In the genomic region with DNA sequence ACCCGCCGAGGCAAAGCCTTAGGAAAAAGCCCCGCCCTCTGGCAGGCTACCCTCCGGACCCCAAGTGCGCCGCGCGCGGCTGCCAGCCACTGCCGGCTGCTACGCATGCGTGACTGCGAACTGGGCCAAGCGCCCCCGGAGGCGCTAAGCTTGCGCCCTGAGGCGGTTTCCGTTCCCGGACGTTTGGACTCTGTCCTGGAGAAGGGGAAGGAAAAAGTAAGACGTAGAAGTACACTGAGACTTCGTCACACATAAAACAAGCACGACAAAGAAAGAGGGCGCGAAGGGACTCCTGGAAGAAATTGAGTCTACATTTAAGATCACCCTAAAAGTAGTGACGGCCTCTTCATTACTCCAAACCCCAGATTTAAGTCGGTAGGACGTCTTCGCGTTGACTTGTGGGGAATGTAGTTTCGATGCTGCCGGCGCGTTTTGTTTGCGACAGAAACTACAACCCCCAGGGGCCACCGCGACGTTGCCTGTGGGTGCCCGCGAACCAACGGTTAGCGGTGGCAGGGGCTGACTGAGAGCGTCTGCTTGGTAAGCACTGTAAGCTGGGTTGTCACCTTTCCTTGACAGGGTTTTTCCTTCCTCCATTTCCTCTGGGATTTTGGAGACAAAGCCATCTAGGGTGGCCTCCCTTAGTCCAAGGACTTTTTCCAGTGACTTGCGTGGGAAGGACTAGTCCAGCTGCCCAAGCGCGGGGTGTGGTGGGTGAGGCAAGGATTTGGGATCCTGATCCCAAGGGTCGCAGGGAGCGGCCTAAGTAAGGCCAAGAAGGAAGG, we compare ENCODE assay signal across 1 cellular context.
TF ChIP-seq lines count a peak whose summit lies in the region.

A gene (plus strand): TSS at position 472 of the 785 bp plus-strand sequence. CDS start 49,715 bp downstream, outside the sequence.

TF ChIP-seq in GM23338, 12 proteins besides CTCF, POLR2A, EP300 and RAD21:
- no peak for TF ChIP-seq NANOG (IDR thresholded peaks at IDR 0.05; ENCODE audit: borderline replicate concordance)
- TF ChIP-seq STAT1 (IDR thresholded peaks at IDR 0.05; ENCODE audit: unreplicated experiment), result no peak
- peak; percentile 84 for TF ChIP-seq POLR2AphosphoS5 (IDR thresholded peaks at IDR 0.05; ENCODE audit: low read depth)
- TF ChIP-seq CREB1 (CRISPR knock-in tag; IDR thresholded peaks at IDR 0.05; ENCODE audit: low read depth), result peak; percentile 97
- TF ChIP-seq JUNB (IDR thresholded peaks at IDR 0.05; ENCODE audit: unreplicated experiment), result no peak
- TF ChIP-seq, protein P1, sequence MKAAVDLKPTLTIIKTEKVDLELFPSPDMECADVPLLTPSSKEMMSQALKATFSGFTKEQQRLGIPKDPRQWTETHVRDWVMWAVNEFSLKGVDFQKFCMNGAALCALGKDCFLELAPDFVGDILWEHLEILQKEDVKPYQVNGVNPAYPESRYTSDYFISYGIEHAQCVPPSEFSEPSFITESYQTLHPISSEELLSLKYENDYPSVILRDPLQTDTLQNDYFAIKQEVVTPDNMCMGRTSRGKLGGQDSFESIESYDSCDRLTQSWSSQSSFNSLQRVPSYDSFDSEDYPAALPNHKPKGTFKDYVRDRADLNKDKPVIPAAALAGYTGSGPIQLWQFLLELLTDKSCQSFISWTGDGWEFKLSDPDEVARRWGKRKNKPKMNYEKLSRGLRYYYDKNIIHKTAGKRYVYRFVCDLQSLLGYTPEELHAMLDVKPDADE (IDR thresholded peaks at IDR 0.05), result peak; percentile 96
- TF ChIP-seq EZH2 (IDR thresholded peaks at IDR 0.05; ENCODE audit: low read depth, unreplicated experiment), result no peak
- no peak for TF ChIP-seq ZNF114 (CRISPR knock-in tag; IDR thresholded peaks at IDR 0.05)
TF ChIP-seq in GM23338: peak in this region for 3.
